ENCODE assay signal across 11 cellular contexts in genomic region chr4:152727784-152728183, GRCh38.
"Had no signal": no experiment of that assay in that cellular context is flagged by ENCODE, and none has a peak within 500 bp of the region (broad histone marks: within the 10 kb centered on the region; RNA-seq: fewer than 3 reads in every experiment).

No MANE protein-coding gene starts in this region.

- H3K4me3 ChIP-seq: cardiac muscle cell, dorsolateral prefrontal cortex, esophagus muscularis mucosa, right atrium auricular region, tibial artery had no signal

- H3K27me3 ChIP-seq: cardiac muscle cell, esophagus muscularis mucosa, right atrium auricular region had no signal

- H3K27ac ChIP-seq: cardiac muscle cell, dorsolateral prefrontal cortex, esophagus muscularis mucosa, right atrium auricular region, tibial artery had no signal

- DNase-seq: activated CD4-positive, alpha-beta T cell treated with anti-CD3 and anti-CD28 coated beads, Interleukin-2, amount 50 U/mL, for 4 hours; activated naive CD4-positive, alpha-beta T cell treated with Interleukin-2 at 50 U/mL for 16 hours; dorsolateral prefrontal cortex; kidney glomerular epithelial cell; left ventricle myocardium superior; stimulated activated CD4-positive, alpha-beta T cell treated with anti-CD3 and anti-CD28 coated beads, Interleukin-2, amount 100 ng/mL, for 48 hours; stimulated activated naive B cell treated with anti-CD40 and anti-IgM and Interleukin-4, amounts not matched to agents 10 μg/mL and 1 μg/mL and 100 μg/mL, for 72 hours; tibial artery had no signal
